Comparison of ENCODE assay signal across 16 cellular contexts in genomic region chr4:26812049-26812729, GRCh38. TPM values are rescaled to one million over a fixed set of nuclear protein-coding genes. Genes with fewer than 3 reads are reported as not detected.
DNase-seq lines count a peak whose midpoint lies in the region; ATAC-seq and TF ChIP-seq lines count a peak whose summit lies in the region.
"Had no signal": no experiment of that assay in that cellular context is flagged by ENCODE, and none has a peak within 500 bp of the region (broad histone marks: within the 10 kb centered on the region; RNA-seq: fewer than 3 reads in every experiment).

No MANE protein-coding gene starts in this region.

- TF ChIP-seq CTCF in fibroblast of pulmonary artery (IDR thresholded peaks at IDR 0.05; ENCODE audit: low read length, missing control alignments) (no peak), osteoblast (IDR thresholded peaks at IDR 0.05; ENCODE audit: extremely low read depth, low read depth, low read length) (no peak)

- peaks cover 1% of the 10 kb centered on the region for H3K36me3 Mint-ChIP-seq in T-helper 2 cell treated with Interferon-gamma antibody and Interleukin-4, amounts not matched to agents 5 μg/mL and 100 μg/mL, for 36 hours (ENCODE audit: low read depth)

- peaks cover 6% of the 10 kb centered on the region for H3K9me3 Mint-ChIP-seq in T-helper 2 cell treated with Interferon-gamma antibody and Interleukin-4, amounts not matched to agents 5 μg/mL and 100 μg/mL, for 36 hours

- H3K4me2 ChIP-seq in osteoblast (ENCODE audit: insufficient read depth, low read length) = no peak overlapping the region

- no peaks in the 10 kb centered on the region for H3K27me3 ChIP-seq in osteoblast (ENCODE audit: insufficient read depth, low read length)
- H3K27me3 ChIP-seq: colonic mucosa, testis had no signal

- H3K9me3 ChIP-seq in osteoblast (ENCODE audit: low read depth, low read length) = no peaks in the 10 kb centered on the region
- H3K9me3 ChIP-seq: colonic mucosa, testis had no signal

- no peaks in the 10 kb centered on the region for H3K79me2 ChIP-seq in osteoblast (ENCODE audit: insufficient read depth, low read length)

- H3K27me3 Mint-ChIP-seq in T-helper 2 cell treated with Interferon-gamma antibody and Interleukin-4, amounts not matched to agents 5 μg/mL and 100 μg/mL, for 36 hours (ENCODE audit: low read depth) = no peaks in the 10 kb centered on the region

- H3K4me3 ChIP-seq in fibroblast of pulmonary artery (replicated peaks; ENCODE audit: low read depth, low read length) (no peak overlapping the region), osteoblast (ENCODE audit: insufficient read depth, low read length) (no peak overlapping the region)
- H3K4me3 ChIP-seq: colonic mucosa, testis had no signal

- DNase-seq in T-helper 2 cell treated with Interferon-gamma antibody and Interleukin-4, amounts not matched to agents 5 μg/mL and 100 μg/mL, for 36 hours (ENCODE audit: low spot score) = no peak
- no peak for DNase-seq in T-helper 2 cell
- DNase-seq in NCI-H69 (lab: John Stamatoyannopoulos, UW) = peak; percentile 2
- peak; percentile 28 for DNase-seq in fibroblast of pulmonary artery (ENCODE audit: low read depth)
- DNase-seq in osteoblast (ENCODE audit: insufficient read length, low spot score, missing footprints) = no peak
- DNase-seq in cerebellar cortex (ENCODE audit: low spot score) = no peak
- DNase-seq in NK-92 treated with Interleukin-12 subunit alpha and Interleukin-12 subunit beta, amount 100 ng/mL, for 24 hours (lab: John Stamatoyannopoulos, UW) = no peak
- DNase-seq: activated CD4-positive, alpha-beta T cell treated with anti-CD3 and anti-CD28 coated beads for 4 hours; activated naive CD4-positive, alpha-beta T cell treated with anti-CD3 and anti-CD28 coated beads for 36 hours; colonic mucosa; left colon; NCI-H1105; NCI-H526 treated with DMSO at 0.1 percent for 48 hours; testis had no signal

- H2AFZ ChIP-seq in osteoblast (ENCODE audit: low read length) = peak overlapping the region; percentile 30

- ATAC-seq in GM18511 (IDR thresholded peaks at IDR 0.05; ENCODE audit: unreplicated experiment) = no peak
- ATAC-seq: left colon had no signal

- H3K36me3 ChIP-seq in osteoblast (ENCODE audit: insufficient read depth, low read length) = no peaks in the 10 kb centered on the region
- H3K36me3 ChIP-seq: colonic mucosa had no signal

- H3K4me3 Mint-ChIP-seq in T-helper 2 cell treated with Interferon-gamma antibody and Interleukin-4, amounts not matched to agents 5 μg/mL and 100 μg/mL, for 36 hours = peak overlapping the region; percentile 77
- H3K4me3 Mint-ChIP-seq: activated naive CD4-positive, alpha-beta T cell treated with anti-CD3 and anti-CD28 coated beads for 36 hours had no signal

- H3K4me1 ChIP-seq in osteoblast (ENCODE audit: insufficient read depth, low read length) = peaks cover 5% of the 10 kb centered on the region
- H3K4me1 ChIP-seq: colonic mucosa, testis had no signal

- peaks cover 11% of the 10 kb centered on the region for H3K4me1 Mint-ChIP-seq in T-helper 2 cell treated with Interferon-gamma antibody and Interleukin-4, amounts not matched to agents 5 μg/mL and 100 μg/mL, for 36 hours (ENCODE audit: low read depth)

- H3K27ac ChIP-seq in osteoblast (ENCODE audit: low read depth, low read length) = no peak overlapping the region
- H3K27ac ChIP-seq: colonic mucosa, HL-60, testis had no signal

- peak overlapping the region; percentile 51 for H3K27ac Mint-ChIP-seq in T-helper 2 cell treated with Interferon-gamma antibody and Interleukin-4, amounts not matched to agents 5 μg/mL and 100 μg/mL, for 36 hours
- H3K27ac Mint-ChIP-seq: activated naive CD4-positive, alpha-beta T cell treated with anti-CD3 and anti-CD28 coated beads for 36 hours had no signal

- no peaks in the 10 kb centered on the region for H4K20me1 ChIP-seq in osteoblast (ENCODE audit: insufficient read depth, low read length)

RNA-seq across cellular contexts. Expression of gene STIM2, which starts 48.5 kb away (rescaled TPM):
- total RNA-seq in osteoblast = 14.8 and 15.3 TPM in 2 replicates

Comparison
In these comparisons a context has a peak if more than half of its experiments do, and no peak if none do; other contexts are left out.
1. DNase-seq: peak in NCI-H69 (single experiment) and fibroblast of pulmonary artery (single experiment); none in T-helper 2 cell treated with Interferon-gamma antibody and Interleukin-4, amounts not matched to agents 5 μg/mL and 100 μg/mL, for 36 hours (single experiment), T-helper 2 cell (0 of 5), osteoblast (single experiment), cerebellar cortex (single experiment) and NK-92 treated with Interleukin-12 subunit alpha and Interleukin-12 subunit beta, amount 100 ng/mL, for 24 hours (single experiment).